ENCODE assay signal across 1 cellular context in the genomic region with DNA sequence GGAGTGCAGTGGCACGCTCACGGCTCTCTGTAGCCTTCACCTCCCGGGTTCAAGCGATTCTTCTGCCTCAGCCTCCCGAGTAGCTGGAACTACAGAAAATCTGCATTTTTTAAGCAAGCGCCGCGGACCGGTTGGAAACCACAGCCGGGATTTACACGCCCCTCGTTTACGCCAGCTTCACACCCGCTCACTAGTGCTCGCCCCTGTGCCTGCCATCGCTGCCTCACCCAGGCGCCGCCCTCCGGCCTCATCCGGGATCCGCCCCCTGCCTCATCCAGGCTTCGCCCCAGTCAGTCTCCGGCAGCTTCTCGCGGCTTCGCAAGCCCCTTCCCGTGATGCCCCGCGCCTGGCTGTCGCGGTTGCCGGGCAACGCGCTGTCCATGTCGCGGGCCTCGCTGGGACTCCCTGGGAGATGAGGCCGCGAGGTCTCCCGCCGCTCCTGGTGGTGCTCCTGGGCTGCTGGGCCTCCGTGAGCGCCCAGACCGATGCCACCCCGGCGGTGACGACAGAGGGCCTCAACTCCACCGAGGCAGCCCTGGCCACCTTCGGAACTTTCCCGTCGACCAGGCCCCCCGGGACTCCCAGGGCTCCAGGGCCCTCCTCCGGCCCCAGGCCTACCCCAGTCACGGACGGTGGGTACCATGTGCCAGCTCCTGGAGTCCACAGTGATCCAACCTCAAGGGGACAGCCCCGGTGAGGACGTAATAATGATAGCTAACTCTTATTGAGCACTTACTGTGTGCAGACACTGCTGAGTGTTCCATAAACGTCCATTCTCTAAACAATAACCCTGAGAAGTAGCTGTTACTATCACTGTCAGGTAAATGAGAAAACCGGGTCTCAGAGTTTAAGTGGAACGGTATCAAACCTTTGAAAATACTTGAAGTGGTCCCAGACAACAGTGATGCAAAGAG.
TF ChIP-seq lines count a peak whose summit lies in the region.

A gene (plus strand): TSS at position 359 of the 914 bp plus-strand sequence. CDS start 54 bp downstream, at position 413.

TF ChIP-seq in HepG2, 621 proteins besides CTCF, POLR2A, EP300 and RAD21 (continued from another document and continues in another):
- TF ChIP-seq, protein P1, sequence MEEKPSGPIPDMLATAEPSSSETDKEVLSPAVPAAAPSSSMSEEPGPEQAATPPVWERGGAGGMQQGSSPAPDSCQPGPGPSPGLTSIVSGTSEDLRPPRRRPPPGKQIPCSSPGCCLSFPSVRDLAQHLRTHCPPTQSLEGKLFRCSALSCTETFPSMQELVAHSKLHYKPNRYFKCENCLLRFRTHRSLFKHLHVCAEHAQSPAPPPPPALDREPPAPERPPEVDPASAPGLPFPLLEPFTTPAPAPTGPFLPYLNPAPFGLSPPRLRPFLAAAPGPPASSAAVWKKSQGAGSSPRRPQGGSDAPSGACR (CRISPR knock-in tag; IDR thresholded peaks at IDR 0.05) = peak; percentile 64; the same call in 1 of the 2 replicates
- peak; percentile 16 to 65; a peak in 1 of 4 replicates for TF ChIP-seq KLF16 (CRISPR knock-in tag; IDR thresholded peaks at IDR 0.05)
- TF ChIP-seq CBX1 (IDR thresholded peaks at IDR 0.05; ENCODE audit: low read depth) = no peak
- TF ChIP-seq, protein P2, sequence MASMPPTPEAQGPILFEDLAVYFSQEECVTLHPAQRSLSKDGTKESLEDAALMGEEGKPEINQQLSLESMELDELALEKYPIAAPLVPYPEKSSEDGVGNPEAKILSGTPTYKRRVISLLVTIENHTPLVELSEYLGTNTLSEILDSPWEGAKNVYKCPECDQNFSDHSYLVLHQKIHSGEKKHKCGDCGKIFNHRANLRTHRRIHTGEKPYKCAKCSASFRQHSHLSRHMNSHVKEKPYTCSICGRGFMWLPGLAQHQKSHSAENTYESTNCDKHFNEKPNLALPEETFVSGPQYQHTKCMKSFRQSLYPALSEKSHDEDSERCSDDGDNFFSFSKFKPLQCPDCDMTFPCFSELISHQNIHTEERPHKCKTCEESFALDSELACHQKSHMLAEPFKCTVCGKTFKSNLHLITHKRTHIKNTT (CRISPR knock-in tag; IDR thresholded peaks at IDR 0.05) = no peak
- TF ChIP-seq SP4 (CRISPR knock-in tag; IDR thresholded peaks at IDR 0.05) = no peak; the same call in none of the 2 replicates
- TF ChIP-seq ZBTB7B (CRISPR knock-in tag; IDR thresholded peaks at IDR 0.05) = peak; percentile 40; the same call in 1 of the 2 replicates
- no peak for TF ChIP-seq SATB2 (CRISPR knock-in tag; IDR thresholded peaks at IDR 0.05)
- TF ChIP-seq ZNF644 (CRISPR knock-in tag; IDR thresholded peaks at IDR 0.05; ENCODE audit: low read depth) = no peak
- TF ChIP-seq HMG20B (CRISPR knock-in tag; conservative IDR thresholded peaks at IDR 0.05) = no peak
- TF ChIP-seq, protein P3, sequence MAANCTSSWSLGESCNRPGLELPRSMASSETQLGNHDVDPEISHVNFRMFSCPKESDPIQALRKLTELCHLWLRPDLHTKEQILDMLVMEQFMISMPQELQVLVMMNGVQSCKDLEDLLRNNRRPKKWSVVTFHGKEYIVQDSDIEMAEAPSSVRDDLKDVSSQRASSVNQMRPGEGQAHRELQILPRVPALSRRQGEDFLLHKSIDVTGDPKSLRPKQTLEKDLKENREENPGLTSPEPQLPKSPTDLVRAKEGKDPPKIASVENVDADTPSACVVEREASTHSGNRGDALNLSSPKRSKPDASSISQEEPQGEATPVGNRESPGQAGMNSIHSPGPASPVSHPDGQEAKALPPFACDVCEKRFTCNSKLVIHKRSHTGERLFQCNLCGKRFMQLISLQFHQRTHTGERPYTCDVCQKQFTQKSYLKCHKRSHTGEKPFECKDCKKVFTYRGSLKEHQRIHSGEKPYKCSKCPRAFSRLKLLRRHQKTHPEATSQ (CRISPR knock-in tag; IDR thresholded peaks at IDR 0.05; ENCODE audit: borderline replicate concordance) = no peak
- TF ChIP-seq, protein P4, sequence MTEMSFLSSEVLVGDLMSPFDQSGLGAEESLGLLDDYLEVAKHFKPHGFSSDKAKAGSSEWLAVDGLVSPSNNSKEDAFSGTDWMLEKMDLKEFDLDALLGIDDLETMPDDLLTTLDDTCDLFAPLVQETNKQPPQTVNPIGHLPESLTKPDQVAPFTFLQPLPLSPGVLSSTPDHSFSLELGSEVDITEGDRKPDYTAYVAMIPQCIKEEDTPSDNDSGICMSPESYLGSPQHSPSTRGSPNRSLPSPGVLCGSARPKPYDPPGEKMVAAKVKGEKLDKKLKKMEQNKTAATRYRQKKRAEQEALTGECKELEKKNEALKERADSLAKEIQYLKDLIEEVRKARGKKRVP (CRISPR knock-in tag; IDR thresholded peaks at IDR 0.05) = peak in 1 of 2 experiments; percentile 31; a peak in 1 of 4 replicates
- no peak for TF ChIP-seq MAFK (conservative IDR thresholded peaks at IDR 0.05 in 1 of 2, IDR thresholded peaks at IDR 0.05 in 1 of 2; ENCODE audit: low read length in 2 of 2)
- no peak for TF ChIP-seq ZNF3 (CRISPR knock-in tag; IDR thresholded peaks at IDR 0.05)
- TF ChIP-seq, protein P5, sequence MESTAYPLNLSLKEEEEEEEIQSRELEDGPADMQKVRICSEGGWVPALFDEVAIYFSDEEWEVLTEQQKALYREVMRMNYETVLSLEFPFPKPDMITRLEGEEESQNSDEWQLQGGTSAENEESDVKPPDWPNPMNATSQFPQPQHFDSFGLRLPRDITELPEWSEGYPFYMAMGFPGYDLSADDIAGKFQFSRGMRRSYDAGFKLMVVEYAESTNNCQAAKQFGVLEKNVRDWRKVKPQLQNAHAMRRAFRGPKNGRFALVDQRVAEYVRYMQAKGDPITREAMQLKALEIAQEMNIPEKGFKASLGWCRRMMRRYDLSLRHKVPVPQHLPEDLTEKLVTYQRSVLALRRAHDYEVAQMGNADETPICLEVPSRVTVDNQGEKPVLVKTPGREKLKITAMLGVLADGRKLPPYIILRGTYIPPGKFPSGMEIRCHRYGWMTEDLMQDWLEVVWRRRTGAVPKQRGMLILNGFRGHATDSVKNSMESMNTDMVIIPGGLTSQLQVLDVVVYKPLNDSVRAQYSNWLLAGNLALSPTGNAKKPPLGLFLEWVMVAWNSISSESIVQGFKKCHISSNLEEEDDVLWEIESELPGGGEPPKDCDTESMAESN (CRISPR knock-in tag; conservative IDR thresholded peaks at IDR 0.05) = peak; percentile 66
- no peak for TF ChIP-seq MEIS2 (CRISPR knock-in tag; IDR thresholded peaks at IDR 0.05)
- peak; percentile 74; the same call in 1 of the 2 replicates for TF ChIP-seq TAF1 (CRISPR knock-in tag; IDR thresholded peaks at IDR 0.05)
- TF ChIP-seq ZKSCAN8 (CRISPR knock-in tag; IDR thresholded peaks at IDR 0.05; ENCODE audit: borderline replicate concordance) = 0 out of 2 replicates have a peak, but pooled peaks have one; percentile 65
- no peak for TF ChIP-seq CAMTA2 (CRISPR knock-in tag; IDR thresholded peaks at IDR 0.05; ENCODE audit: borderline replicate concordance)
- no peak for TF ChIP-seq CEBPB (IDR thresholded peaks at IDR 0.05; ENCODE audit: borderline replicate concordance, low read depth, low read length)
- TF ChIP-seq, protein P6, sequence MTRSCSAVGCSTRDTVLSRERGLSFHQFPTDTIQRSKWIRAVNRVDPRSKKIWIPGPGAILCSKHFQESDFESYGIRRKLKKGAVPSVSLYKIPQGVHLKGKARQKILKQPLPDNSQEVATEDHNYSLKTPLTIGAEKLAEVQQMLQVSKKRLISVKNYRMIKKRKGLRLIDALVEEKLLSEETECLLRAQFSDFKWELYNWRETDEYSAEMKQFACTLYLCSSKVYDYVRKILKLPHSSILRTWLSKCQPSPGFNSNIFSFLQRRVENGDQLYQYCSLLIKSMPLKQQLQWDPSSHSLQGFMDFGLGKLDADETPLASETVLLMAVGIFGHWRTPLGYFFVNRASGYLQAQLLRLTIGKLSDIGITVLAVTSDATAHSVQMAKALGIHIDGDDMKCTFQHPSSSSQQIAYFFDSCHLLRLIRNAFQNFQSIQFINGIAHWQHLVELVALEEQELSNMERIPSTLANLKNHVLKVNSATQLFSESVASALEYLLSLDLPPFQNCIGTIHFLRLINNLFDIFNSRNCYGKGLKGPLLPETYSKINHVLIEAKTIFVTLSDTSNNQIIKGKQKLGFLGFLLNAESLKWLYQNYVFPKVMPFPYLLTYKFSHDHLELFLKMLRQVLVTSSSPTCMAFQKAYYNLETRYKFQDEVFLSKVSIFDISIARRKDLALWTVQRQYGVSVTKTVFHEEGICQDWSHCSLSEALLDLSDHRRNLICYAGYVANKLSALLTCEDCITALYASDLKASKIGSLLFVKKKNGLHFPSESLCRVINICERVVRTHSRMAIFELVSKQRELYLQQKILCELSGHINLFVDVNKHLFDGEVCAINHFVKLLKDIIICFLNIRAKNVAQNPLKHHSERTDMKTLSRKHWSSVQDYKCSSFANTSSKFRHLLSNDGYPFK (CRISPR knock-in tag; IDR thresholded peaks at IDR 0.05; ENCODE audit: borderline replicate concordance) = peak; percentile 85
- TF ChIP-seq, protein P7, sequence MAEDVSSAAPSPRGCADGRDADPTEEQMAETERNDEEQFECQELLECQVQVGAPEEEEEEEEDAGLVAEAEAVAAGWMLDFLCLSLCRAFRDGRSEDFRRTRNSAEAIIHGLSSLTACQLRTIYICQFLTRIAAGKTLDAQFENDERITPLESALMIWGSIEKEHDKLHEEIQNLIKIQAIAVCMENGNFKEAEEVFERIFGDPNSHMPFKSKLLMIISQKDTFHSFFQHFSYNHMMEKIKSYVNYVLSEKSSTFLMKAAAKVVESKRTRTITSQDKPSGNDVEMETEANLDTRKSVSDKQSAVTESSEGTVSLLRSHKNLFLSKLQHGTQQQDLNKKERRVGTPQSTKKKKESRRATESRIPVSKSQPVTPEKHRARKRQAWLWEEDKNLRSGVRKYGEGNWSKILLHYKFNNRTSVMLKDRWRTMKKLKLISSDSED (CRISPR knock-in tag; IDR thresholded peaks at IDR 0.05) = no peak
- TF ChIP-seq, protein P8, sequence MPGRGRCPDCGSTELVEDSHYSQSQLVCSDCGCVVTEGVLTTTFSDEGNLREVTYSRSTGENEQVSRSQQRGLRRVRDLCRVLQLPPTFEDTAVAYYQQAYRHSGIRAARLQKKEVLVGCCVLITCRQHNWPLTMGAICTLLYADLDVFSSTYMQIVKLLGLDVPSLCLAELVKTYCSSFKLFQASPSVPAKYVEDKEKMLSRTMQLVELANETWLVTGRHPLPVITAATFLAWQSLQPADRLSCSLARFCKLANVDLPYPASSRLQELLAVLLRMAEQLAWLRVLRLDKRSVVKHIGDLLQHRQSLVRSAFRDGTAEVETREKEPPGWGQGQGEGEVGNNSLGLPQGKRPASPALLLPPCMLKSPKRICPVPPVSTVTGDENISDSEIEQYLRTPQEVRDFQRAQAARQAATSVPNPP (CRISPR knock-in tag; IDR thresholded peaks at IDR 0.05) = no peak
- TF ChIP-seq ZNF703 (CRISPR knock-in tag; IDR thresholded peaks at IDR 0.05; ENCODE audit: borderline replicate concordance) = no peak
- TF ChIP-seq NFKBIZ (CRISPR knock-in tag; IDR thresholded peaks at IDR 0.05) = no peak
- TF ChIP-seq, protein P9, sequence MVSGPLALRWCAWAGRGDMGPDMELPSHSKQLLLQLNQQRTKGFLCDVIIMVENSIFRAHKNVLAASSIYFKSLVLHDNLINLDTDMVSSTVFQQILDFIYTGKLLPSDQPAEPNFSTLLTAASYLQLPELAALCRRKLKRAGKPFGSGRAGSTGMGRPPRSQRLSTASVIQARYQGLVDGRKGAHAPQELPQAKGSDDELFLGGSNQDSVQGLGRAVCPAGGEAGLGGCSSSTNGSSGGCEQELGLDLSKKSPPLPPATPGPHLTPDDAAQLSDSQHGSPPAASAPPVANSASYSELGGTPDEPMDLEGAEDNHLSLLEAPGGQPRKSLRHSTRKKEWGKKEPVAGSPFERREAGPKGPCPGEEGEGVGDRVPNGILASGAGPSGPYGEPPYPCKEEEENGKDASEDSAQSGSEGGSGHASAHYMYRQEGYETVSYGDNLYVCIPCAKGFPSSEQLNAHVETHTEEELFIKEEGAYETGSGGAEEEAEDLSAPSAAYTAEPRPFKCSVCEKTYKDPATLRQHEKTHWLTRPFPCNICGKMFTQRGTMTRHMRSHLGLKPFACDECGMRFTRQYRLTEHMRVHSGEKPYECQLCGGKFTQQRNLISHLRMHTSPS (CRISPR knock-in tag; IDR thresholded peaks at IDR 0.05; ENCODE audit: low read depth) = 0 out of 2 replicates have a peak, but pooled peaks have one; percentile 23
- no peak for TF ChIP-seq TBX3 (IDR thresholded peaks at IDR 0.05; ENCODE audit: borderline replicate concordance)
- TF ChIP-seq TP53 (CRISPR knock-in tag; conservative IDR thresholded peaks at IDR 0.05) = no peak
- TF ChIP-seq, protein P10, sequence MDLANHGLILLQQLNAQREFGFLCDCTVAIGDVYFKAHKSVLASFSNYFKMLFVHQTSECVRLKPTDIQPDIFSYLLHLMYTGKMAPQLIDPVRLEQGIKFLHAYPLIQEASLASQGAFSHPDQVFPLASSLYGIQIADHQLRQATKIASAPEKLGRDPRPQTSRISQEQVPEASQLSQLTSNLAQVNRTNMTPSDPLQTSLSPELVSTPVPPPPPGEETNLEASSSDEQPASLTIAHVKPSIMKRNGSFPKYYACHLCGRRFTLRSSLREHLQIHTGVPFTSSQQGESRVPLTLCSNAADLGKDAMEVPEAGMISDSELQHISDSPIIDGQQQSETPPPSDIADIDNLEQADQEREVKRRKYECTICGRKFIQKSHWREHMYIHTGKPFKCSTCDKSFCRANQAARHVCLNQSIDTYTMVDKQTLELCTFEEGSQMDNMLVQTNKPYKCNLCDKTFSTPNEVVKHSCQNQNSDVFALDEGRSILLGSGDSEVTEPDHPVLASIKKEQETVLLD (CRISPR knock-in tag; IDR thresholded peaks at IDR 0.05; ENCODE audit: low read depth) = no peak
- TF ChIP-seq RELA (CRISPR knock-in tag; IDR thresholded peaks at IDR 0.05) = no peak
- TF ChIP-seq ZNF567 (CRISPR knock-in tag; IDR thresholded peaks at IDR 0.05; ENCODE audit: borderline replicate concordance) = peak; percentile 41; the same call in 1 of the 2 replicates
- TF ChIP-seq NR2F2 (IDR thresholded peaks at IDR 0.05; ENCODE audit: borderline replicate concordance, low read depth) = no peak
- TF ChIP-seq FOXJ3 (CRISPR knock-in tag; IDR thresholded peaks at IDR 0.05; ENCODE audit: borderline replicate concordance) = no peak
- TF ChIP-seq HHEX (CRISPR knock-in tag; IDR thresholded peaks at IDR 0.05) = no peak
- TF ChIP-seq, protein P11, sequence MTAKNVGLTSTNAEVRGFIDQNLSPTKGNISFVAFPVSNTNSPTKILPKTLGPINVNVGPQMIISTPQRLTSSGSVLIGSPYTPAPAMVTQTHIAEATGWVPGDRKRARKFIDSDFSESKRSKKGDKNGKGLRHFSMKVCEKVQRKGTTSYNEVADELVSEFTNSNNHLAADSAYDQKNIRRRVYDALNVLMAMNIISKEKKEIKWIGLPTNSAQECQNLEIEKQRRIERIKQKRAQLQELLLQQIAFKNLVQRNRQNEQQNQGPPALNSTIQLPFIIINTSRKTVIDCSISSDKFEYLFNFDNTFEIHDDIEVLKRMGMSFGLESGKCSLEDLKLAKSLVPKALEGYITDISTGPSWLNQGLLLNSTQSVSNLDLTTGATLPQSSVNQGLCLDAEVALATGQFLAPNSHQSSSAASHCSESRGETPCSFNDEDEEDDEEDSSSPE (CRISPR knock-in tag; IDR thresholded peaks at IDR 0.05) = peak; percentile 87
- TF ChIP-seq U2AF1 (optimal IDR thresholded peaks at IDR 0.05; ENCODE audit: low read depth, low read length) = no peak
- 0 out of 2 replicates have a peak, but pooled peaks have one; percentile 37 for TF ChIP-seq LCORL (IDR thresholded peaks at IDR 0.05)
- peak; percentile 81; the same call in 1 of the 2 replicates for TF ChIP-seq LCORL (CRISPR knock-in tag; IDR thresholded peaks at IDR 0.05)
- TF ChIP-seq ZBTB20 (CRISPR knock-in tag; IDR thresholded peaks at IDR 0.05; ENCODE audit: borderline replicate concordance, low read depth) = peak; percentile 19; the same call in 1 of the 2 replicates
